ENCODE assay signal across 20 cellular contexts in the genomic region with DNA sequence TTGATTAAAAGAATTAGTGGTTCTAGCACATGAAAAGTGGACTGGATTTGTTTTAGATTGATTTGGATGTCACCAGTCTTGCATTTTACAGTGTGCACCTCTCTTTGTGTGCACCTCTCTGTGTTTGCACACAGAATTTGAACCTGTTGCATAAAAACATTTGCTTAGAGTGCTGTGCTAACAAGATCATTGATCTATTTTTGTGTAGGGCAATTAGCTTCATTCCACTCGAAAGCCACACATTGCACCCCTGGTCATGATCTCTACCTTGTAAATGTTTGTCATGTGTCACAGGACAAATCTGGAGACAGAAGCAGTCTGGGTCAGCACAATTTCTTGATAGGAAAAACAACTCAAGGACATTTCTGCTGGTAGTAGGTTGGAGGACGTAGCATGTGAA.
"Had no signal": no experiment of that assay in that cellular context is flagged by ENCODE, and none has a peak within 500 bp of the region (broad histone marks: within the 10 kb centered on the region; RNA-seq: fewer than 3 reads in every experiment).

No MANE protein-coding gene starts in this region.

- H3K27me3 ChIP-seq: foreskin keratinocyte, hepatocyte, neutrophil, right atrium auricular region had no signal

- H3K79me2 ChIP-seq: hepatocyte had no signal

- H3K36me3 ChIP-seq: neutrophil, right atrium auricular region had no signal

- H3K9me3 ChIP-seq: neutrophil, right atrium auricular region had no signal

- H3K4me3 ChIP-seq: hepatocyte, right atrium auricular region had no signal

- H3K4me1 ChIP-seq: foreskin keratinocyte, right atrium auricular region had no signal

- H2AFZ ChIP-seq: hepatocyte had no signal

- H3K27ac ChIP-seq: foreskin keratinocyte, hepatocyte, neutrophil, right atrium auricular region had no signal

- ATAC-seq: foreskin keratinocyte; left colon; naive thymus-derived CD4-positive, alpha-beta T cell had no signal

- DNase-seq: effector CD4-positive, alpha-beta T cell; endodermal cell; erythroblast; foreskin keratinocyte; head of caudate nucleus; kidney; left colon; mammary epithelial cell; naive thymus-derived CD4-positive, alpha-beta T cell; nephron progenitor cell; posterior cingulate gyrus; small intestine; stimulated activated CD4-positive, alpha-beta T cell treated with anti-CD3 and anti-CD28 coated beads, Interleukin-2, amount 100 ng/mL, for 48 hours; stimulated activated naive CD4-positive, alpha-beta T cell treated with Interleukin-2 at 50 U/mL for 16 hours; trophoblast cell had no signal

- FAIRE-seq: colon, endothelial cell of umbilical vein, kidney, small intestine had no signal

- H3K4me2 ChIP-seq: hepatocyte had no signal
